ENCODE assay signal across 21 cellular contexts in genomic region chr17:49928826-49929475, GRCh38. TPM values are rescaled to one million over a fixed set of nuclear protein-coding genes. Genes with fewer than 3 reads are reported as not detected.
A peak's percentile ranks its signal among the peaks of the same experiment; 100 is the strongest.
DNase-seq lines count a peak whose midpoint lies in the region; ATAC-seq and TF ChIP-seq lines count a peak whose summit lies in the region.
"Had no signal": no experiment of that assay in that cellular context is flagged by ENCODE, and none has a peak within 500 bp of the region (broad histone marks: within the 10 kb centered on the region; RNA-seq: fewer than 3 reads in every experiment).

No MANE protein-coding gene starts in this region.

- no peak overlapping the region for H3K56ac ChIP-seq in mesendoderm (ENCODE audit: low read length)

- H4K8ac ChIP-seq in mesendoderm (ENCODE audit: low read depth, low read length): no peak overlapping the region

- ATAC-seq in GM21381 (IDR thresholded peaks at IDR 0.05; ENCODE audit: unreplicated experiment) (no peak), GM18520 (IDR thresholded peaks at IDR 0.05; ENCODE audit: unreplicated experiment) (no peak)
- ATAC-seq: activated T-cell treated with anti-CD3 and anti-CD28 coated beads, Interleukin-2, amount 50 U/mL, for 4 hours; left lobe of liver had no signal

- no peak overlapping the region for H2BK5ac ChIP-seq in mesendoderm (ENCODE audit: low read length)

- no peak overlapping the region for H3K9ac ChIP-seq in BLaER1
- no peak overlapping the region for H3K9ac ChIP-seq in mesendoderm (ENCODE audit: low read length)

- no CpG with 5 or more reads among the region's 6 CpGs for whole genome bisulfite sequencing in mesendoderm (ENCODE audit: extremely low coverage, insufficient coverage, low lambda C conversion rate)

- peaks cover 74% of the 10 kb centered on the region for H3K4me1 ChIP-seq in BLaER1
- H3K4me1 ChIP-seq in SJCRH30: peaks cover 38% of the 10 kb centered on the region
- H3K4me1 ChIP-seq in mesendoderm (ENCODE audit: control insufficient read depth, low read depth, low read length): no peaks in the 10 kb centered on the region
- H3K4me1 ChIP-seq: breast epithelium, testis had no signal

- H2BK15ac ChIP-seq in mesendoderm (replicated peaks; ENCODE audit: low read depth): no peak overlapping the region

- H3K4me2 ChIP-seq in BLaER1 (peak overlapping the region; percentile 65), mesendoderm (ENCODE audit: low read length) (no peak overlapping the region)

- H3K23ac ChIP-seq in mesendoderm (ENCODE audit: low read length): no peak overlapping the region

- peak; percentile 68 for DNase-seq in HFF-Myc (ENCODE audit: extremely low read depth, low read depth)
- DNase-seq in SJCRH30: peak; percentile 60 to 61
- DNase-seq in mesendoderm: peak; percentile 74
- no peak for DNase-seq in effector CD8-positive, alpha-beta T cell (lab: John Stamatoyannopoulos, UW)
- no peak for DNase-seq in SKM-1 treated with dmso at 0.1 percent for 144 hours (lab: John Stamatoyannopoulos, UW; ENCODE audit: unreplicated experiment)
- DNase-seq: activated CD4-positive, alpha-beta T cell treated with anti-CD3 and anti-CD28 coated beads, Interleukin-2, amount 50 U/mL, for 48 hours; activated T-cell treated with anti-CD3 and anti-CD28 coated beads, Interleukin-2, amount 50 U/mL, for 4 hours; DMS79; Kasumi-1; NCI-H510A; stimulated activated CD4-positive, alpha-beta T cell treated with anti-CD3 and anti-CD28 coated beads, Interleukin-4, amount 100 ng/mL, for 4 hours; testis had no signal

- H3K4me3 ChIP-seq in BLaER1 (no peak overlapping the region), HFF-Myc (replicated peaks; ENCODE audit: low read depth, low read length) (no peak overlapping the region), SJCRH30 (no peak overlapping the region), mesendoderm (ENCODE audit: low read length) (no peak overlapping the region)
- H3K4me3 ChIP-seq: breast epithelium, testis had no signal

- H3K27me3 ChIP-seq in BLaER1 (no peaks in the 10 kb centered on the region), SJCRH30 (no peaks in the 10 kb centered on the region), mesendoderm (ENCODE audit: insufficient read depth, low read length, poor library complexity) (no peaks in the 10 kb centered on the region)
- H3K27me3 ChIP-seq: testis had no signal

- no peak overlapping the region for H3K18ac ChIP-seq in mesendoderm (ENCODE audit: low read length)

- H3K36me3 ChIP-seq in BLaER1: no peaks in the 10 kb centered on the region
- no peaks in the 10 kb centered on the region for H3K36me3 ChIP-seq in SJCRH30
- no peaks in the 10 kb centered on the region for H3K36me3 ChIP-seq in mesendoderm (ENCODE audit: control insufficient read depth, insufficient read depth, low read length)
- H3K36me3 ChIP-seq: breast epithelium had no signal

- H3K27ac ChIP-seq in BLaER1: peak overlapping the region; percentile 26; the same call in 1 of the 2 replicates
- peak overlapping the region; percentile 47 for H3K27ac ChIP-seq in SJCRH30
- H3K27ac ChIP-seq in mesendoderm (ENCODE audit: low read depth, low read length): no peak overlapping the region
- H3K27ac ChIP-seq: breast epithelium, C4-2B, testis had no signal

- H3K79me1 ChIP-seq in mesendoderm (ENCODE audit: low read length): no peaks in the 10 kb centered on the region

- no peak overlapping the region for H4K5ac ChIP-seq in mesendoderm (ENCODE audit: low read length)

- H4K20me1 ChIP-seq in BLaER1: no peaks in the 10 kb centered on the region

- H2AK5ac ChIP-seq in mesendoderm (ENCODE audit: low read length): no peak overlapping the region

- no peak overlapping the region for H3K4ac ChIP-seq in mesendoderm (ENCODE audit: low read depth, low read length)

- H2BK120ac ChIP-seq in mesendoderm (ENCODE audit: low read depth, low read length): no peak overlapping the region

- H3K9me3 ChIP-seq in BLaER1 (no peaks in the 10 kb centered on the region), SJCRH30 (replicated peaks) (no peaks in the 10 kb centered on the region)
- H3K9me3 ChIP-seq: breast epithelium, testis had no signal

- TF ChIP-seq CTCF in HFF-Myc (IDR thresholded peaks at IDR 0.05; ENCODE audit: low read depth, low read length, missing control alignments): no peak

- H3K79me2 ChIP-seq in mesendoderm (ENCODE audit: control insufficient read depth, insufficient read depth, low read length): no peaks in the 10 kb centered on the region

RNA-seq across cellular contexts. Expression of gene DLX4, which starts 40.0 kb away (rescaled TPM):
- 0.10 and 0.34 TPM in 2 replicates for total RNA-seq in SJCRH30 (2014; rRNA removed; shearing (Covaris generic))
- 0.55 TPM for polyA plus RNA-seq in mesendoderm (2013, experiment 1 of 2)
- polyA plus RNA-seq in mesendoderm (2013, experiment 2 of 2): 0.31 TPM
- total RNA-seq: fibroblast of lung, left lobe of liver, mucosa of gallbladder, osteocyte had no signal
- polyA plus RNA-seq: fibroblast of lung had no signal

Comparison
In these comparisons a context has a peak if more than half of its experiments do, and no peak if none do; other contexts are left out.
1. DNase-seq: peak in HFF-Myc (single experiment), SJCRH30 (2 of 2) and mesendoderm (single experiment); none in effector CD8-positive, alpha-beta T cell (single experiment) and SKM-1 treated with dmso at 0.1 percent for 144 hours (single experiment).